28 cellular contexts compared by ENCODE assay signal in the genomic region with DNA sequence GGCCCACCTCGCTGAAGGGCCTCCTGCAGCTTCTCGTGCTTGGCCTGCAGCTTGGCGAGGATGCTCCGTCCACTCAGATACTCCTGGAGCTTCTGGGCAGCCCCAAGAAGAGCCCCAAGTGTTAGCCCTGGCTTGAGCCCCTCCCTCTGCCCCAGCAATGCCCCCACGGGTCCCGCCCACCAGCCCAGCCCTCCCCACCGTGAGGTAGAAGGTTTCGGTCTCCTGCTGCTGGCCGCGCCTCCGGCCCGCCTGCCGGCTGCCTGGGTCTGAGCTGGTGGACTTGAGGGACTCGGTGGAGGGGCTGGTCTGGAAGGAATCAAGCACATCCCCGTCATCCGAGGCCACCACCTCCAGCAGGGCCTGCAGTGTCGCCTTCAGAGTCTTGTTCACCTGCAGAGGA. TPM values are rescaled to one million over a fixed set of nuclear protein-coding genes. Genes with fewer than 3 reads are reported as not detected.
DNase-seq lines count a peak whose midpoint lies in the region; ATAC-seq and TF ChIP-seq lines count a peak whose summit lies in the region.
"Had no signal": no experiment of that assay in that cellular context is flagged by ENCODE, and none has a peak within 500 bp of the region (broad histone marks: within the 10 kb centered on the region; RNA-seq: fewer than 3 reads in every experiment).

No MANE protein-coding gene starts in this region.

- TF ChIP-seq EP300 in SK-N-SH (IDR thresholded peaks at IDR 0.05; ENCODE audit: borderline replicate concordance in 1 of 2, low read depth in 1 of 2, low read length in 1 of 2) = no peak

- CTCF ChIA-PET in SK-N-SH (lab: Yijun Ruan, JAX) = interaction anchor here (0.8 to 9.3 kb wide), 4 partner anchors 9 to 36 kb away, joined by 3 to 130 read pairs (median 4); a partner anchor contains a TSS

- H3K4me1 Mint-ChIP-seq in endodermal cell = no peaks in the 10 kb centered on the region
- H3K4me1 Mint-ChIP-seq: CD14-positive monocyte had no signal

- H3K9me3 Mint-ChIP-seq in endodermal cell = peaks cover 58% of the 10 kb centered on the region
- H3K9me3 Mint-ChIP-seq: CD4-positive, CD25-positive, alpha-beta regulatory T cell had no signal

- TF ChIP-seq POLR2A in GM18505 (IDR thresholded peaks at IDR 0.05; ENCODE audit: borderline replicate concordance, extremely low read depth, insufficient read depth, insufficient read length) (no peak), heart left ventricle (IDR thresholded peaks at IDR 0.05) (no peak)

- no peaks in the 10 kb centered on the region for H3K27me3 Mint-ChIP-seq in endodermal cell (ENCODE audit: insufficient read depth)
- H3K27me3 Mint-ChIP-seq: CD4-positive, alpha-beta memory T cell; CD4-positive, CD25-positive, alpha-beta regulatory T cell had no signal

- H3K4me3 ChIP-seq in WERI-Rb-1 (ENCODE audit: low read depth, low read length) (no peak overlapping the region), endodermal cell (ENCODE audit: low read length) (no peak overlapping the region), SK-N-SH (ENCODE audit: low read depth in 2 of 2, low read length in 1 of 2) (no peak overlapping the region), heart left ventricle (no peak overlapping the region)
- H3K4me3 ChIP-seq: BLaER1, GM12878 had no signal

- H4K20me1 ChIP-seq in SK-N-SH (ENCODE audit: insufficient read depth) = no peaks in the 10 kb centered on the region; the same call in 1 of the 2 replicates

- WGBS in endodermal cell (ENCODE audit: insufficient coverage in 1 of 2, insufficient read length in 1 of 2), 2 experiments = 87 to 96% methylated on average over 4 to 16 of the region's 17 CpGs
- WGBS in SK-N-SH (ENCODE audit: low lambda C conversion rate) = 30% methylated on average over 2 of the region's 17 CpGs
- WGBS in heart left ventricle, 4 donors = 73 to 78% (median 76%) methylated on average over 3 to 17 of the region's 17 CpGs

- intact Hi-C loops in heart left ventricle (cut with DNase I) = no loop called here

- H3K27me3 ChIP-seq in WERI-Rb-1 (ENCODE audit: insufficient read depth, low read depth, severe bottlenecking) = peaks cover 35% of the 10 kb centered on the region
- no peaks in the 10 kb centered on the region for H3K27me3 ChIP-seq in endodermal cell (ENCODE audit: control insufficient read depth, insufficient read depth, low read length, poor library complexity, severe bottlenecking)
- H3K27me3 ChIP-seq in SK-N-SH (ENCODE audit: insufficient read depth) = peaks cover 59% of the 10 kb centered on the region
- peaks cover 0 to 47% (median 0%) of the 10 kb centered on the region in 9 donors for H3K27me3 ChIP-seq in heart left ventricle
- H3K27me3 ChIP-seq: BE2C had no signal

- H3K36me3 Mint-ChIP-seq in endodermal cell (ENCODE audit: low read depth) = peaks cover 26% of the 10 kb centered on the region

- no peak overlapping the region for H3K4me2 ChIP-seq in SK-N-SH
- H3K4me2 ChIP-seq: BLaER1 had no signal

- no peaks in the 10 kb centered on the region for H3K79me2 ChIP-seq in SK-N-SH (ENCODE audit: insufficient read depth)

- H3K36me3 ChIP-seq in WERI-Rb-1 = peaks cover 8% of the 10 kb centered on the region
- H3K36me3 ChIP-seq in endodermal cell (ENCODE audit: control insufficient read depth, insufficient read depth, low read length) = no peaks in the 10 kb centered on the region
- H3K36me3 ChIP-seq in SK-N-SH (replicated peaks in 1 of 2; ENCODE audit: control insufficient read depth in 1 of 2, insufficient read depth in 2 of 2, low read length in 1 of 2) = no peaks in the 10 kb centered on the region
- H3K36me3 ChIP-seq in heart left ventricle = peaks cover 0 to 48% (median 0%) of the 10 kb centered on the region in 9 donors
- H3K36me3 ChIP-seq: BE2C had no signal

- H3K9me3 ChIP-seq in WERI-Rb-1 (ENCODE audit: severe bottlenecking) (no peaks in the 10 kb centered on the region), endodermal cell (ENCODE audit: control insufficient read depth, low read length) (no peaks in the 10 kb centered on the region), SK-N-SH (no peaks in the 10 kb centered on the region), heart left ventricle (no peaks in the 10 kb centered on the region)
- H3K9me3 ChIP-seq: BE2C, BLaER1 had no signal

- POLR2A ChIA-PET in SK-N-SH (lab: Yijun Ruan, JAX) = no interaction called here

- H3K9ac ChIP-seq in endodermal cell (ENCODE audit: extremely low read depth, low read length, poor library complexity, severe bottlenecking) (no peak overlapping the region), SK-N-SH (no peak overlapping the region)
- H3K9ac ChIP-seq: BLaER1 had no signal

- no peak overlapping the region for H3K27ac ChIP-seq in WERI-Rb-1
- no peak overlapping the region for H3K27ac ChIP-seq in endodermal cell (ENCODE audit: low read depth, low read length)
- no peak overlapping the region for H3K27ac ChIP-seq in SK-N-SH (ENCODE audit: low read depth in 2 of 2, low read length in 1 of 2)
- no peak overlapping the region for H3K27ac ChIP-seq in heart left ventricle
- H3K27ac ChIP-seq: BLaER1 had no signal

- H3K4me3 Mint-ChIP-seq in endodermal cell = no peak overlapping the region
- H3K4me3 Mint-ChIP-seq: CD14-positive monocyte; CD4-positive, alpha-beta memory T cell; CD4-positive, CD25-positive, alpha-beta regulatory T cell; CD8-positive, alpha-beta memory T cell had no signal

- TF ChIP-seq CTCF in WERI-Rb-1 (IDR thresholded peaks at IDR 0.05; ENCODE audit: low read depth, low read length) = no peak
- TF ChIP-seq CTCF in endodermal cell (conservative IDR thresholded peaks at IDR 0.05) = no peak
- TF ChIP-seq CTCF in SK-N-SH (IDR thresholded peaks at IDR 0.05) = no peak
- TF ChIP-seq CTCF in heart left ventricle (IDR thresholded peaks at IDR 0.05) = no peak

- no peak overlapping the region for H3K27ac Mint-ChIP-seq in endodermal cell
- H3K27ac Mint-ChIP-seq: CD14-positive monocyte; CD4-positive, CD25-positive, alpha-beta regulatory T cell had no signal

- DNase-seq in WERI-Rb-1 = peak; percentile 9
- DNase-seq in endodermal cell = peak; percentile 44
- DNase-seq in left kidney (ENCODE audit: low read depth, low spot score) = peak; percentile 30
- DNase-seq in SK-N-SH = no peak
- no peak for DNase-seq in heart left ventricle
- DNase-seq: 8988T; ACHN; BE2C; C1 segment of cervical spinal cord; CD4-positive, alpha-beta memory T cell; CD4-positive, CD25-positive, alpha-beta regulatory T cell; CD8-positive, alpha-beta memory T cell; COR-L47; DMS 273 treated with DMSO at 0.1 percent for 48 hours; DMS153; DMS53; DMS79; DND-41; EL; GDM1 had no signal

- H3F3A ChIP-seq in SK-N-SH (replicated peaks; ENCODE audit: insufficient read depth) = no peaks in the 10 kb centered on the region

- no peaks in the 10 kb centered on the region for H3K9me2 ChIP-seq in SK-N-SH

- H3K4me1 ChIP-seq in endodermal cell (ENCODE audit: control insufficient read depth, insufficient read depth, low read length) = no peaks in the 10 kb centered on the region
- H3K4me1 ChIP-seq in SK-N-SH (ENCODE audit: control insufficient read depth in 1 of 2, insufficient read depth in 2 of 2, low read depth in 1 of 2, low read length in 1 of 2) = no peaks in the 10 kb centered on the region; a peak in 1 of 4 replicates
- no peaks in the 10 kb centered on the region for H3K4me1 ChIP-seq in heart left ventricle

- no peak overlapping the region for H2AFZ ChIP-seq in SK-N-SH (ENCODE audit: low read depth)

- no peak for TF ChIP-seq RAD21 in SK-N-SH (IDR thresholded peaks at IDR 0.05; ENCODE audit: low read length)

- no peak for ATAC-seq in GM18505 (IDR thresholded peaks at IDR 0.05; ENCODE audit: unreplicated experiment)
- no peak for ATAC-seq in heart left ventricle
- ATAC-seq: GM12878 had no signal

TF ChIP-seq in SK-N-SH, 30 proteins besides CTCF, POLR2A, EP300 and RAD21 (continues in another document):
- TF ChIP-seq RFX5 (IDR thresholded peaks at IDR 0.05; ENCODE audit: low read length) (no peak), MXI1 (IDR thresholded peaks at IDR 0.05; ENCODE audit: low read depth, low read length) (no peak), JUND (IDR thresholded peaks at IDR 0.05) (no peak)

RNA-seq across cellular contexts. Expression of a gene that starts 8.7 kb away (rescaled TPM):
- not detected for total RNA-seq in endodermal cell
- not detected for polyA plus RNA-seq in endodermal cell (2013, experiment 1 of 2)
- polyA plus RNA-seq in endodermal cell (2013, experiment 2 of 2) = not detected
- polyA plus RNA-seq in SK-N-SH (2012; rRNA removed) = not detected in 2 replicates
- polyA plus RNA-seq in SK-N-SH (2012; cell fraction: cytosol; rRNA removed) = not detected in 2 replicates
- polyA plus RNA-seq in SK-N-SH (2012; cell fraction: nucleus; rRNA removed) = 0.05 TPM in 1 of 2 replicates, not detected in the other
- total RNA-seq in heart left ventricle = 10 to 100 TPM in 1 of 9 donors, 1 to 10 TPM in 8; 2.2 to 10.5 (median 3.0) TPM
- 1 to 10 TPM; 4.0 to 7.5 TPM for polyA plus RNA-seq in heart left ventricle
- total RNA-seq: A673; CD4-positive, alpha-beta memory T cell; CD4-positive, CD25-positive, alpha-beta regulatory T cell; CD8-positive, alpha-beta memory T cell; Daoy; G401; GM12878 had no signal
- polyA plus RNA-seq: AG04450; CD4-positive, CD25-positive, alpha-beta regulatory T cell; CD8-positive, alpha-beta memory T cell had no signal

RNA-seq across cellular contexts. Expression of a gene that starts 12.9 kb away (rescaled TPM):
- 10 to 100 TPM; 56.0 to 65.0 TPM for total RNA-seq in endodermal cell
- 10.5 TPM for polyA plus RNA-seq in endodermal cell (2013, experiment 1 of 2)
- polyA plus RNA-seq in endodermal cell (2013, experiment 2 of 2) = 10.0 TPM
- 1.6 and 2.2 TPM in 2 replicates for polyA plus RNA-seq in SK-N-SH (2012; rRNA removed)
- 0.45 and 0.94 TPM in 2 replicates for polyA plus RNA-seq in SK-N-SH (2012; cell fraction: cytosol; rRNA removed)
- 15.6 and 25.4 TPM in 2 replicates for polyA plus RNA-seq in SK-N-SH (2012; cell fraction: nucleus; rRNA removed)
- total RNA-seq in heart left ventricle = 10 to 100 TPM in 4 of 9 donors, 1 to 10 TPM in 5; 6.8 to 55.8 (median 9.5) TPM
- 10 to 100 TPM; 15.9 to 25.1 TPM for polyA plus RNA-seq in heart left ventricle

RNA-seq across cellular contexts. Expression of a gene that starts 21.6 kb away (rescaled TPM):
- total RNA-seq in endodermal cell (10 to 100 TPM; 91.6 to 99.3 TPM), heart left ventricle (100 to 1,000 TPM in 2 of 9 donors, 10 to 100 TPM in 7; 52.5 to 112 (median 72.1) TPM)
- polyA plus RNA-seq in endodermal cell (2013, experiment 1 of 2) = 99.4 TPM
- 86.3 TPM for polyA plus RNA-seq in endodermal cell (2013, experiment 2 of 2)
- polyA plus RNA-seq in SK-N-SH (2012; rRNA removed) (192 and 229 TPM in 2 replicates), heart left ventricle (100 to 1,000 TPM; 120 to 221 TPM)
- 193 and 253 TPM in 2 replicates for polyA plus RNA-seq in SK-N-SH (2012; cell fraction: cytosol; rRNA removed)
- polyA plus RNA-seq in SK-N-SH (2012; cell fraction: nucleus; rRNA removed) = 502 and 579 TPM in 2 replicates

RNA-seq across cellular contexts. Expression of a gene that starts 27.2 kb away (rescaled TPM):
- 10 to 100 TPM in 1 of 2 donors, 1 to 10 TPM in 1; 7.5 to 29.0 TPM for total RNA-seq in endodermal cell
- 42.4 TPM for polyA plus RNA-seq in endodermal cell (2013, experiment 1 of 2)
- polyA plus RNA-seq in endodermal cell (2013, experiment 2 of 2) = 36.6 TPM
- 1.9 and 2.0 TPM in 2 replicates for polyA plus RNA-seq in SK-N-SH (2012; rRNA removed)
- 1.3 and 2.9 TPM in 2 replicates for polyA plus RNA-seq in SK-N-SH (2012; cell fraction: cytosol; rRNA removed)
- 4.1 and 4.4 TPM in 2 replicates for polyA plus RNA-seq in SK-N-SH (2012; cell fraction: nucleus; rRNA removed)
- 10 to 100 TPM in 1 of 9 donors, 1 to 10 TPM in 7, under 1 TPM in 1; 0.99 to 11.0 (median 3.1) TPM for total RNA-seq in heart left ventricle
- polyA plus RNA-seq in heart left ventricle = 1 to 10 TPM; 1.3 to 1.8 TPM
- polyA plus RNA-seq: CD14-positive monocyte had no signal

RNA-seq across cellular contexts. Expression of a gene that starts 31.2 kb away (rescaled TPM):
- total RNA-seq in endodermal cell (10 to 100 TPM; 12.0 to 17.5 TPM), heart left ventricle (10 to 100 TPM in 5 of 9 donors, 1 to 10 TPM in 4; 5.1 to 35.5 (median 10.2) TPM)
- polyA plus RNA-seq in endodermal cell (2013, experiment 1 of 2) = 9.5 TPM
- polyA plus RNA-seq in endodermal cell (2013, experiment 2 of 2) = 7.5 TPM
- polyA plus RNA-seq in SK-N-SH (2012; rRNA removed) (0.90 and 1.0 TPM in 2 replicates), heart left ventricle (1 to 10 TPM; 6.4 to 9.8 TPM)
- polyA plus RNA-seq in SK-N-SH (2012; cell fraction: cytosol; rRNA removed) = 0.45 and 0.56 TPM in 2 replicates
- polyA plus RNA-seq in SK-N-SH (2012; cell fraction: nucleus; rRNA removed) = 3.0 and 3.2 TPM in 2 replicates
- polyA plus RNA-seq: CD8-positive, alpha-beta memory T cell had no signal

Comparison
In these comparisons a context has a peak if more than half of its experiments do, and no peak if none do; other contexts are left out.
1. DNase-seq: peak in WERI-Rb-1 (single experiment), endodermal cell (single experiment) and left kidney (single experiment); none in SK-N-SH (single experiment) and heart left ventricle (0 of 5).